In genomic region chr18:55950379-55951166, GRCh38 we compare ENCODE assay signal across 8 cellular contexts.
"Had no signal": no experiment of that assay in that cellular context is flagged by ENCODE, and none has a peak within 500 bp of the region (broad histone marks: within the 10 kb centered on the region; RNA-seq: fewer than 3 reads in every experiment).

No MANE protein-coding gene starts in this region.

- H3K4me1 ChIP-seq: HAP-1 had no signal

- H3K4me3 Mint-ChIP-seq: HFFc6 had no signal

- DNase-seq: GM23248, GOT3, H7, HFFc6, IMR-90, KBM-7 had no signal

- ATAC-seq: HCT116 had no signal

- H3K27ac Mint-ChIP-seq: HFFc6 had no signal

- H3K9ac ChIP-seq: GM23248 had no signal

- H3K36me3 ChIP-seq: HAP-1 had no signal

- H3K27ac ChIP-seq: GM23248 had no signal

- H3K9me3 ChIP-seq: HAP-1 had no signal

- H3K4me3 ChIP-seq: GM23248, HAP-1 had no signal

- H3K9me3 Mint-ChIP-seq: HFFc6 had no signal
